ENCODE assay signal across 21 cellular contexts in genomic region chr7:32539917-32540544, GRCh38. TPM values are rescaled to one million over a fixed set of nuclear protein-coding genes. Genes with fewer than 3 reads are reported as not detected.
DNase-seq lines count a peak whose midpoint lies in the region; ATAC-seq, FAIRE-seq and TF ChIP-seq lines count a peak whose summit lies in the region.
"Had no signal": no experiment of that assay in that cellular context is flagged by ENCODE, and none has a peak within 500 bp of the region (broad histone marks: within the 10 kb centered on the region; RNA-seq: fewer than 3 reads in every experiment).

No MANE protein-coding gene starts in this region.

- CTCF ChIA-PET in MCF 10A (lab: Yijun Ruan, JAX), result no interaction called here

- peak; percentile 74 for ATAC-seq in stimulated activated naive CD8-positive, alpha-beta T cell treated with anti-CD3 and anti-CD28 coated beads, Interleukin-15, amount 100 ng/mL, for 72 hours
- ATAC-seq: left colon had no signal

- H3K4me3 ChIP-seq in breast epithelium, result no peak overlapping the region
- H3K4me3 ChIP-seq: coronary artery had no signal

- H3K4me1 Mint-ChIP-seq in MCF 10A (ENCODE audit: insufficient read depth, unreplicated experiment), result peaks cover 14% of the 10 kb centered on the region
- peaks cover 34% of the 10 kb centered on the region for H3K4me1 Mint-ChIP-seq in stimulated activated naive CD8-positive, alpha-beta T cell treated with anti-CD3 and anti-CD28 coated beads, Interleukin-15, amount 100 ng/mL, for 72 hours
- H3K4me1 Mint-ChIP-seq: mesothelial cell of epicardium, nephron progenitor cell had no signal

- TF ChIP-seq POLR2A in breast epithelium (IDR thresholded peaks at IDR 0.05), result no peak
- no peak for TF ChIP-seq POLR2A in erythroblast (IDR thresholded peaks at IDR 0.05; ENCODE audit: low read length)

- peaks cover 8% of the 10 kb centered on the region for H3K36me3 Mint-ChIP-seq in MCF 10A (ENCODE audit: insufficient read depth, unreplicated experiment)

- H3K27me3 Mint-ChIP-seq in MCF 10A (ENCODE audit: insufficient read depth, unreplicated experiment), result no peaks in the 10 kb centered on the region
- H3K27me3 Mint-ChIP-seq in stimulated activated naive CD8-positive, alpha-beta T cell treated with anti-CD3 and anti-CD28 coated beads, Interleukin-15, amount 100 ng/mL, for 72 hours, result no peaks in the 10 kb centered on the region
- H3K27me3 Mint-ChIP-seq: CD4-positive, alpha-beta T cell had no signal

- H3K36me3 ChIP-seq in breast epithelium, result no peaks in the 10 kb centered on the region

- H3K27ac Mint-ChIP-seq in MCF 10A (ENCODE audit: low read depth, unreplicated experiment), result peak overlapping the region; percentile 51
- peak overlapping the region in 1 of 2 donors; percentile 35 for H3K27ac Mint-ChIP-seq in stimulated activated naive CD8-positive, alpha-beta T cell treated with anti-CD3 and anti-CD28 coated beads, Interleukin-15, amount 100 ng/mL, for 72 hours
- H3K27ac Mint-ChIP-seq: CD4-positive, alpha-beta T cell; mesothelial cell of epicardium; nephron progenitor cell had no signal

- DNase-seq in MCF 10A (ENCODE audit: unreplicated experiment) (no peak), breast epithelium (ENCODE audit: low spot score in 2 of 2) (no peak), OCI-M1 (lab: John Stamatoyannopoulos, UW) (peak; percentile 56), erythroblast (lab: John Stamatoyannopoulos, UW) (peak; percentile 30 to 40), GM19239 (ENCODE audit: insufficient read length, low spot score) (no peak), NCI-H748 treated with DMSO at 0.1 percent for 48 hours (lab: John Stamatoyannopoulos, UW) (no peak)
- no peak for DNase-seq in stimulated activated naive CD8-positive, alpha-beta T cell treated with anti-CD3 and anti-CD28 coated beads, Interleukin-15, amount 100 ng/mL, for 72 hours
- DNase-seq: activated CD4-positive, alpha-beta T cell treated with anti-CD3 and anti-CD28 coated beads for 48 hours; brain microvascular endothelial cell; CD4-positive, alpha-beta T cell; glutamatergic neuron; left colon; NCI-H1092; NCI-H2029 treated with DMSO at 0.1 percent for 48 hours; NCI-H446 treated with DMSO at 0.1 percent for 48 hours; nephron progenitor cell; stimulated activated CD4-positive, alpha-beta T cell treated with anti-CD3 and anti-CD28 coated beads, Interleukin-2, amount 100 ng/mL, for 48 hours; trophoblast cell had no signal

- H3K27ac ChIP-seq in breast epithelium, result no peak overlapping the region
- H3K27ac ChIP-seq: brain microvascular endothelial cell, coronary artery had no signal

- no peak for FAIRE-seq in GM19239 (lab: Jason Lieb, UNC)
- FAIRE-seq: GM12892 had no signal

- intact Hi-C loops in MCF 10A (cut with micrococcal nuclease) (no loop called here), breast epithelium (cut with DNase I; ENCODE audit: low total_unique reads) (no loop called here)

- no peaks in the 10 kb centered on the region for H3K9me3 ChIP-seq in breast epithelium

- no TSS peak for BruUV-seq in MCF 10A (replicated peaks; lab: Mats Ljungman, UMichigan)

- TF ChIP-seq CTCF in MCF 10A (IDR thresholded peaks at IDR 0.05; ENCODE audit: unreplicated experiment) (no peak), breast epithelium (IDR thresholded peaks at IDR 0.05) (no peak)

- POLR2A ChIA-PET in MCF 10A (lab: Yijun Ruan, JAX), result no interaction called here

- no peaks in the 10 kb centered on the region for H3K27me3 ChIP-seq in breast epithelium
- H3K27me3 ChIP-seq: brain microvascular endothelial cell had no signal

- H3K4me3 Mint-ChIP-seq in MCF 10A (ENCODE audit: unreplicated experiment), result no peak overlapping the region
- H3K4me3 Mint-ChIP-seq in stimulated activated naive CD8-positive, alpha-beta T cell treated with anti-CD3 and anti-CD28 coated beads, Interleukin-15, amount 100 ng/mL, for 72 hours, result no peak overlapping the region
- H3K4me3 Mint-ChIP-seq: CD4-positive, alpha-beta T cell; mesothelial cell of epicardium; nephron progenitor cell had no signal

- H3K4me1 ChIP-seq in breast epithelium, result no peaks in the 10 kb centered on the region

- H3K9me3 Mint-ChIP-seq in MCF 10A (ENCODE audit: unreplicated experiment), result no peaks in the 10 kb centered on the region
- H3K9me3 Mint-ChIP-seq in stimulated activated naive CD8-positive, alpha-beta T cell treated with anti-CD3 and anti-CD28 coated beads, Interleukin-15, amount 100 ng/mL, for 72 hours, result no peaks in the 10 kb centered on the region
- H3K9me3 Mint-ChIP-seq: CD4-positive, alpha-beta T cell had no signal

RNA-seq across cellular contexts. Expression of gene AVL9, which starts 44.7 kb away (rescaled TPM):
- total RNA-seq in MCF 10A (2022) (38.6 and 39.2 TPM in 2 replicates), breast epithelium (10 to 100 TPM; 27.7 to 54.4 (median 42.3) TPM)

RNA-seq across cellular contexts. Expression of gene LSM5, which starts 49.9 kb away (rescaled TPM):
- 87.3 and 105 TPM in 2 replicates for total RNA-seq in MCF 10A (2022)
- 10 to 100 TPM; 19.3 to 20.1 (median 19.8) TPM for total RNA-seq in breast epithelium

Comparison
In these comparisons a context has a peak if more than half of its experiments do, and no peak if none do; other contexts are left out.
1. DNase-seq: peak in OCI-M1 (single experiment) and erythroblast (2 of 2); none in MCF 10A (single experiment), breast epithelium (0 of 2), stimulated activated naive CD8-positive, alpha-beta T cell treated with anti-CD3 and anti-CD28 coated beads, Interleukin-15, amount 100 ng/mL, for 72 hours (0 of 2), GM19239 (single experiment) and NCI-H748 treated with DMSO at 0.1 percent for 48 hours (single experiment).